Comparison of ENCODE assay signal across 20 cellular contexts in the genomic region with DNA sequence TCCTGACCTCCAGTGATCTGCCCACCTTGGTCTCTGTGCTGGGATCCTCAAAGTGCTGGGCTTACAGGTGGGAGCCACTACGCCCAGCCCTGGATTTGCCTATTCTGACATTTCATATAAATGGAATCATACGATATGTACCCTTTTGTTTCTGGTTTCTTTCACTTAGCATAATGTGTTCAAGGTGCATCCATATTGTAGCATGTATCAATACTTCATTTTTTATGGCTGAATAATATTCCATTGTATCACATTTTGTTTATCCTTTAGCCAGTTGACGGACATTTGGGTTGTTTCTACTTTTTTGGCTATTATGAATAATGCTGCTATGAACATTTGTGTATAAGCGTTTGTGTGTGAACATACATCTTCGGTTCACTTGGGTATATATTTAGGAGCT. TPM values are rescaled to one million over a fixed set of nuclear protein-coding genes. Genes with fewer than 3 reads are reported as not detected.
DNase-seq lines count a peak whose midpoint lies in the region; ATAC-seq and TF ChIP-seq lines count a peak whose summit lies in the region.
"Had no signal": no experiment of that assay in that cellular context is flagged by ENCODE, and none has a peak within 500 bp of the region (broad histone marks: within the 10 kb centered on the region; RNA-seq: fewer than 3 reads in every experiment).

No MANE protein-coding gene starts in this region.

- ATAC-seq in activated CD4-positive, alpha-beta T cell treated with anti-CD3 and anti-CD28 coated beads for 36 hours, result no peak
- no peak for ATAC-seq in Right ventricle myocardium superior (ENCODE audit: poor library complexity)
- ATAC-seq in GM18907 (IDR thresholded peaks at IDR 0.05; ENCODE audit: unreplicated experiment), result no peak

- intact Hi-C loops in activated CD4-positive, alpha-beta T cell treated with anti-CD3 and anti-CD28 coated beads for 36 hours (cut with DNase I, micrococcal nuclease), result loop anchor here (10.0 kb wide), 3 partner anchors 84 to 1056 kb away; a partner anchor contains a TSS
- intact Hi-C loops in left ventricle myocardium inferior (cut with micrococcal nuclease) (no loop called here), Right ventricle myocardium superior (cut with DNase I) (no loop called here), tibial artery (cut with DNase I; ENCODE audit: low total_unique reads) (no loop called here)
- intact Hi-C loops in activated T-helper 2 cell treated with anti-CD3 and anti-CD28 coated beads, Interferon-gamma antibody, Interleukin-2, Interleukin-4, amounts not matched to agents 10 μg/mL and 5 μg/mL and 100 μg/mL, durations not matched to agents 14 hours and 24 hours and 36 hours (cut with micrococcal nuclease), result loop anchor here (1.0 to 10.0 kb wide), 2 partner anchors 8 to 596 kb away; no protein-coding TSS in a partner anchor

- TF ChIP-seq CTCF in left ventricle myocardium inferior (IDR thresholded peaks at IDR 0.05; ENCODE audit: borderline replicate concordance), result no peak
- no peak for TF ChIP-seq CTCF in tibial artery (IDR thresholded peaks at IDR 0.05)

- H3K4me3 Mint-ChIP-seq in activated CD4-positive, alpha-beta T cell treated with anti-CD3 and anti-CD28 coated beads for 36 hours, result peak overlapping the region; percentile 29
- H3K4me3 Mint-ChIP-seq in activated T-helper 2 cell treated with anti-CD3 and anti-CD28 coated beads, Interferon-gamma antibody, Interleukin-2, Interleukin-4, amounts not matched to agents 10 μg/mL and 5 μg/mL and 100 μg/mL, durations not matched to agents 14 hours and 24 hours and 36 hours (ENCODE audit: low read depth), result peak overlapping the region; percentile 27
- H3K4me3 Mint-ChIP-seq: B cell; CD4-positive, alpha-beta T cell had no signal

- no peaks in the 10 kb centered on the region for H3K9me3 Mint-ChIP-seq in activated CD4-positive, alpha-beta T cell treated with anti-CD3 and anti-CD28 coated beads for 36 hours (ENCODE audit: low read depth)
- H3K9me3 Mint-ChIP-seq in activated T-helper 2 cell treated with anti-CD3 and anti-CD28 coated beads, Interferon-gamma antibody, Interleukin-2, Interleukin-4, amounts not matched to agents 10 μg/mL and 5 μg/mL and 100 μg/mL, durations not matched to agents 14 hours and 24 hours and 36 hours, result no peaks in the 10 kb centered on the region
- H3K9me3 Mint-ChIP-seq: CD4-positive, alpha-beta T cell had no signal

- H3K4me3 ChIP-seq in left ventricle myocardium inferior (no peak overlapping the region), tibial artery (no peak overlapping the region)

- POLR2A ChIA-PET in activated CD4-positive, alpha-beta T cell treated with anti-CD3 and anti-CD28 coated beads for 36 hours (lab: Charles Lee), result interaction anchor here (0.6 kb wide), 1 partner anchor 601 kb away, joined by 4 read pairs; no protein-coding TSS in a partner anchor

- peak overlapping the region; percentile 59 for H3K27ac Mint-ChIP-seq in activated CD4-positive, alpha-beta T cell treated with anti-CD3 and anti-CD28 coated beads for 36 hours
- H3K27ac Mint-ChIP-seq in activated T-helper 2 cell treated with anti-CD3 and anti-CD28 coated beads, Interferon-gamma antibody, Interleukin-2, Interleukin-4, amounts not matched to agents 10 μg/mL and 5 μg/mL and 100 μg/mL, durations not matched to agents 14 hours and 24 hours and 36 hours, result peak overlapping the region; percentile 92
- H3K27ac Mint-ChIP-seq: CD4-positive, alpha-beta T cell had no signal

- peaks cover 46% of the 10 kb centered on the region for H3K4me1 ChIP-seq in left ventricle myocardium inferior
- peaks cover 0 to 36% (median 17%) of the 10 kb centered on the region in 4 donors for H3K4me1 ChIP-seq in tibial artery

- peaks cover 5% of the 10 kb centered on the region for H3K36me3 Mint-ChIP-seq in activated CD4-positive, alpha-beta T cell treated with anti-CD3 and anti-CD28 coated beads for 36 hours (ENCODE audit: low read depth)
- peaks cover 2% of the 10 kb centered on the region for H3K36me3 Mint-ChIP-seq in activated T-helper 2 cell treated with anti-CD3 and anti-CD28 coated beads, Interferon-gamma antibody, Interleukin-2, Interleukin-4, amounts not matched to agents 10 μg/mL and 5 μg/mL and 100 μg/mL, durations not matched to agents 14 hours and 24 hours and 36 hours (ENCODE audit: low read depth)

- peak overlapping the region; percentile 96 for H3K27ac ChIP-seq in left ventricle myocardium inferior (replicated peaks)
- H3K27ac ChIP-seq in tibial artery, result peak overlapping the region; percentile 19 to 20

- CTCF ChIA-PET in activated CD4-positive, alpha-beta T cell treated with anti-CD3 and anti-CD28 coated beads for 36 hours (lab: Charles Lee), result interaction anchor here (1.1 to 4.1 kb wide), 3 partner anchors 10 to 53 kb away, joined by 3 to 40 read pairs (median 7); no protein-coding TSS in a partner anchor

- H3K27me3 ChIP-seq in left ventricle myocardium inferior (ENCODE audit: low read depth) (no peaks in the 10 kb centered on the region), tibial artery (no peaks in the 10 kb centered on the region)

- DNase-seq in activated CD4-positive, alpha-beta T cell treated with anti-CD3 and anti-CD28 coated beads for 36 hours, result no peak
- DNase-seq in activated CD4-positive, alpha-beta T cell treated with anti-CD3 and anti-CD28 coated beads, Interleukin-2, amount 50 U/mL, for 48 hours, result no peak
- no peak for DNase-seq in left ventricle myocardium inferior
- no peak for DNase-seq in Right ventricle myocardium superior
- DNase-seq in activated T-helper 2 cell treated with anti-CD3 and anti-CD28 coated beads, Interferon-gamma antibody, Interleukin-2, Interleukin-4, amounts not matched to agents 10 μg/mL and 5 μg/mL and 100 μg/mL, durations not matched to agents 14 hours and 24 hours and 36 hours (ENCODE audit: low spot score), result no peak
- no peak for DNase-seq in tibial artery
- no peak for DNase-seq in iPS-NIHi7 (ENCODE audit: extremely low spot score)
- DNase-seq: 8988T; Caco-2; CD4-positive, alpha-beta T cell; DMS153; GDM1; GOT3; NCI-H1105 treated with DMSO at 0.1 percent for 48 hours; NCI-H1694; NCI-H2081 treated with DMSO at 0.1 percent for 48 hours; NCI-H446 treated with DMSO at 0.1 percent for 48 hours; SHP77 treated with DMSO at 0.1 percent for 48 hours had no signal

- H3K9me3 ChIP-seq in left ventricle myocardium inferior (replicated peaks) (no peaks in the 10 kb centered on the region), tibial artery (no peaks in the 10 kb centered on the region)
- H3K9me3 ChIP-seq: Caco-2 had no signal

- H3K4me1 Mint-ChIP-seq in activated CD4-positive, alpha-beta T cell treated with anti-CD3 and anti-CD28 coated beads for 36 hours, result peaks cover 61% of the 10 kb centered on the region
- H3K4me1 Mint-ChIP-seq in activated T-helper 2 cell treated with anti-CD3 and anti-CD28 coated beads, Interferon-gamma antibody, Interleukin-2, Interleukin-4, amounts not matched to agents 10 μg/mL and 5 μg/mL and 100 μg/mL, durations not matched to agents 14 hours and 24 hours and 36 hours (ENCODE audit: low read depth), result peaks cover 58% of the 10 kb centered on the region

- H3K36me3 ChIP-seq in left ventricle myocardium inferior, result no peaks in the 10 kb centered on the region
- no peaks in the 10 kb centered on the region for H3K36me3 ChIP-seq in tibial artery

- H3K27me3 Mint-ChIP-seq in activated CD4-positive, alpha-beta T cell treated with anti-CD3 and anti-CD28 coated beads for 36 hours, result peaks cover 8% of the 10 kb centered on the region
- H3K27me3 Mint-ChIP-seq in activated T-helper 2 cell treated with anti-CD3 and anti-CD28 coated beads, Interferon-gamma antibody, Interleukin-2, Interleukin-4, amounts not matched to agents 10 μg/mL and 5 μg/mL and 100 μg/mL, durations not matched to agents 14 hours and 24 hours and 36 hours (ENCODE audit: low read depth), result no peaks in the 10 kb centered on the region
- H3K27me3 Mint-ChIP-seq: B cell; CD4-positive, alpha-beta T cell had no signal

RNA-seq across cellular contexts. Expression of a gene that starts 4.8 kb away (rescaled TPM):
- 100 to 1,000 TPM; 227 to 309 TPM for total RNA-seq in activated CD4-positive, alpha-beta T cell treated with anti-CD3 and anti-CD28 coated beads for 36 hours
- total RNA-seq in left ventricle myocardium inferior (7.9 TPM), Right ventricle myocardium superior (7.3 TPM)
- 406 and 416 TPM in 2 replicates for total RNA-seq in activated T-helper 2 cell treated with anti-CD3 and anti-CD28 coated beads, Interferon-gamma antibody, Interleukin-2, Interleukin-4, amounts not matched to agents 10 μg/mL and 5 μg/mL and 100 μg/mL, durations not matched to agents 14 hours and 24 hours and 36 hours

RNA-seq across cellular contexts. Expression of a gene that starts 25.6 kb away (rescaled TPM):
- total RNA-seq in activated CD4-positive, alpha-beta T cell treated with anti-CD3 and anti-CD28 coated beads for 36 hours, result 10 to 100 TPM; 36.1 to 40.3 TPM
- total RNA-seq in left ventricle myocardium inferior (19.5 TPM), Right ventricle myocardium superior (16.6 TPM)
- total RNA-seq in activated T-helper 2 cell treated with anti-CD3 and anti-CD28 coated beads, Interferon-gamma antibody, Interleukin-2, Interleukin-4, amounts not matched to agents 10 μg/mL and 5 μg/mL and 100 μg/mL, durations not matched to agents 14 hours and 24 hours and 36 hours, result 46.9 and 52.4 TPM in 2 replicates

RNA-seq across cellular contexts. Expression of a gene that starts 41.1 kb away (rescaled TPM):
- total RNA-seq in activated CD4-positive, alpha-beta T cell treated with anti-CD3 and anti-CD28 coated beads for 36 hours, result 10 to 100 TPM; 59.0 to 60.7 TPM
- total RNA-seq in left ventricle myocardium inferior (17.4 TPM), Right ventricle myocardium superior (20.0 TPM)
- total RNA-seq in activated T-helper 2 cell treated with anti-CD3 and anti-CD28 coated beads, Interferon-gamma antibody, Interleukin-2, Interleukin-4, amounts not matched to agents 10 μg/mL and 5 μg/mL and 100 μg/mL, durations not matched to agents 14 hours and 24 hours and 36 hours, result 108 and 112 TPM in 2 replicates

Comparison
In these comparisons a context has a peak if more than half of its experiments do, and no peak if none do; other contexts are left out.
1. RNA of a gene that starts 4.8 kb away (total RNA-seq): 406 to 416 TPM in activated T-helper 2 cell treated with anti-CD3 and anti-CD28 coated beads, Interferon-gamma antibody, Interleukin-2, Interleukin-4, amounts not matched to agents 10 μg/mL and 5 μg/mL and 100 μg/mL, durations not matched to agents 14 hours and 24 hours and 36 hours and 227 to 309 TPM in activated CD4-positive, alpha-beta T cell treated with anti-CD3 and anti-CD28 coated beads for 36 hours; 7.9 TPM in left ventricle myocardium inferior (single experiment) and 7.3 TPM in Right ventricle myocardium superior (single experiment); every median in the first group is over 10 times any median in the second.
2. intact Hi-C loops: an anchor here in activated CD4-positive, alpha-beta T cell treated with anti-CD3 and anti-CD28 coated beads for 36 hours (10.0 kb wide) and activated T-helper 2 cell treated with anti-CD3 and anti-CD28 coated beads, Interferon-gamma antibody, Interleukin-2, Interleukin-4, amounts not matched to agents 10 μg/mL and 5 μg/mL and 100 μg/mL, durations not matched to agents 14 hours and 24 hours and 36 hours (1.0 to 10.0 kb wide); none called in left ventricle myocardium inferior, Right ventricle myocardium superior and tibial artery.